Comparison of ENCODE assay signal across 1 cellular context in the genomic region with DNA sequence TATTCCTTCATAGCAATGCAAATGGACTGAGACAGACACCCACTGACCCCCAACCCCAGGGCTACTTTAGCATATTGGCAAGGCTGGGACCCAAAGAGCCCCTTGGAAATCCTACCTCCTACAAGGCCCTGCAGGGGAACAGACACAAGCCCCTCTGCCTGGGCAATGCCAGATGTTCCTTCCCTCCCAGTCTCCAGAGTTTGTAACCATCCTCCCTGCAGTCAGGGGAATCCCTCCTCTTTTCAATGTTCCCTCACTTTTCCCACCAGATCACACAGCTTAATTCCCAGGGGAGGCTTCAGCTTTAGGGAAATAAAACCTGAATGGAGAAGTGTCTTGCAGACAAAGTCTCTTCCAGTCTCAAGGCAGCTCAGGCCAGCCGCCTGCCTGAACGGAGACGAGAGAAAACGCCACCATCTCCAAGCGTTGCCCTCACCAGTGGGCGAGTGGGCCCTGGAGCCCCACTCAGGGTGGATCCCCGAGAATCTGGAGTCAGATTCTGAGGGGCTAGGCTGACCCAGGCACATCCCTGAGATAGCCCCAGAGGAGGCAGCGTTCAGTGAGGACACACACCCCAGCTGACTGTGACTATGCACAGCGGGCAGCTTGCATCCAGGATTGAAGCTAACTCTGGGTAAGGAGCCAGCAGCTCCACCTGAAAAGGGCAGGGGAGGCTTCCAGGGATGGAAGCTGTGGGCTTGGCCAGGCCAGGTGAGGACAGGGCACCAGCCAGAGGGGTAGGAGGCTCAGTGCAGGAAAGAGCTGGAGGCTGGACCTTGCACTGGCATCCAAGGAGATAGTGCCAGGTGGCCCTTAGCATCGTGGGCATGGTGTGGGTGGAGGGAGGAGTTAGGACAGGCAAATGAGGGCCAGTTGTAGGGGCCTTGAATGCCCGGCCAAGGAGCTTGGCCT.
TF ChIP-seq lines count a peak whose summit lies in the region.

No MANE protein-coding gene starts in this region.

TF ChIP-seq in GM23338, 12 proteins besides CTCF, POLR2A, EP300 and RAD21 (continued from another document):
- TF ChIP-seq, protein P1, sequence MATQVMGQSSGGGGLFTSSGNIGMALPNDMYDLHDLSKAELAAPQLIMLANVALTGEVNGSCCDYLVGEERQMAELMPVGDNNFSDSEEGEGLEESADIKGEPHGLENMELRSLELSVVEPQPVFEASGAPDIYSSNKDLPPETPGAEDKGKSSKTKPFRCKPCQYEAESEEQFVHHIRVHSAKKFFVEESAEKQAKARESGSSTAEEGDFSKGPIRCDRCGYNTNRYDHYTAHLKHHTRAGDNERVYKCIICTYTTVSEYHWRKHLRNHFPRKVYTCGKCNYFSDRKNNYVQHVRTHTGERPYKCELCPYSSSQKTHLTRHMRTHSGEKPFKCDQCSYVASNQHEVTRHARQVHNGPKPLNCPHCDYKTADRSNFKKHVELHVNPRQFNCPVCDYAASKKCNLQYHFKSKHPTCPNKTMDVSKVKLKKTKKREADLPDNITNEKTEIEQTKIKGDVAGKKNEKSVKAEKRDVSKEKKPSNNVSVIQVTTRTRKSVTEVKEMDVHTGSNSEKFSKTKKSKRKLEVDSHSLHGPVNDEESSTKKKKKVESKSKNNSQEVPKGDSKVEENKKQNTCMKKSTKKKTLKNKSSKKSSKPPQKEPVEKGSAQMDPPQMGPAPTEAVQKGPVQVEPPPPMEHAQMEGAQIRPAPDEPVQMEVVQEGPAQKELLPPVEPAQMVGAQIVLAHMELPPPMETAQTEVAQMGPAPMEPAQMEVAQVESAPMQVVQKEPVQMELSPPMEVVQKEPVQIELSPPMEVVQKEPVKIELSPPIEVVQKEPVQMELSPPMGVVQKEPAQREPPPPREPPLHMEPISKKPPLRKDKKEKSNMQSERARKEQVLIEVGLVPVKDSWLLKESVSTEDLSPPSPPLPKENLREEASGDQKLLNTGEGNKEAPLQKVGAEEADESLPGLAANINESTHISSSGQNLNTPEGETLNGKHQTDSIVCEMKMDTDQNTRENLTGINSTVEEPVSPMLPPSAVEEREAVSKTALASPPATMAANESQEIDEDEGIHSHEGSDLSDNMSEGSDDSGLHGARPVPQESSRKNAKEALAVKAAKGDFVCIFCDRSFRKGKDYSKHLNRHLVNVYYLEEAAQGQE (IDR thresholded peaks at IDR 0.05; ENCODE audit: unreplicated experiment), result no peak
- TF ChIP-seq POLR2AphosphoS5 (IDR thresholded peaks at IDR 0.05; ENCODE audit: low read depth), result no peak
- no peak for TF ChIP-seq ZNF114 (CRISPR knock-in tag; IDR thresholded peaks at IDR 0.05)
- no peak for TF ChIP-seq STAT1 (IDR thresholded peaks at IDR 0.05; ENCODE audit: unreplicated experiment)
